ENCODE assay signal across 11 cellular contexts in genomic region chr16:82331397-82331796, GRCh38.
"Had no signal": no experiment of that assay in that cellular context is flagged by ENCODE, and none has a peak within 500 bp of the region (broad histone marks: within the 10 kb centered on the region; RNA-seq: fewer than 3 reads in every experiment).

No MANE protein-coding gene starts in this region.

- H3K27ac Mint-ChIP-seq: activated naive CD4-positive, alpha-beta T cell treated with anti-CD3 and anti-CD28 coated beads, Interleukin-2, amount 10 ng/mL, durations not matched to agents 7 days and 5 days; activated T-helper 2 cell treated with anti-CD3 and anti-CD28 coated beads, Interferon-gamma antibody, Interleukin-2, Interleukin-4, amounts not matched to agents 10 μg/mL and 5 μg/mL and 100 μg/mL, durations not matched to agents 14 hours and 24 hours and 36 hours; naive thymus-derived CD4-positive, alpha-beta T cell had no signal

- H3K4me3 Mint-ChIP-seq: activated naive CD4-positive, alpha-beta T cell treated with anti-CD3 and anti-CD28 coated beads, Interleukin-2, amount 10 ng/mL, durations not matched to agents 7 days and 5 days; naive thymus-derived CD4-positive, alpha-beta T cell had no signal

- H3K9ac ChIP-seq: parathyroid adenoma had no signal

- H3K9me3 Mint-ChIP-seq: activated naive CD4-positive, alpha-beta T cell treated with anti-CD3 and anti-CD28 coated beads, Interleukin-2, amount 10 ng/mL, durations not matched to agents 7 days and 5 days; activated T-helper 2 cell treated with anti-CD3 and anti-CD28 coated beads, Interferon-gamma antibody, Interleukin-2, Interleukin-4, amounts not matched to agents 10 μg/mL and 5 μg/mL and 100 μg/mL, durations not matched to agents 14 hours and 24 hours and 36 hours had no signal

- H3K27ac ChIP-seq: heart left ventricle, parathyroid adenoma, skin epidermis had no signal

- H3K4me1 ChIP-seq: heart left ventricle had no signal

- H3K9me3 ChIP-seq: heart left ventricle had no signal

- H3K79me2 ChIP-seq: parathyroid adenoma had no signal

- H3K36me3 ChIP-seq: heart left ventricle had no signal

- ATAC-seq: activated CD4-positive, CD25-positive, alpha-beta regulatory T cell treated with anti-CD3 and anti-CD28 coated beads, Interleukin-2, amount 50 U/mL, for 24 hours; heart left ventricle; left colon; naive thymus-derived CD4-positive, alpha-beta T cell had no signal

- H3K27me3 ChIP-seq: heart left ventricle had no signal

- H3K4me3 ChIP-seq: heart left ventricle, skin epidermis had no signal

- H3K4me1 Mint-ChIP-seq: activated naive CD4-positive, alpha-beta T cell treated with anti-CD3 and anti-CD28 coated beads, Interleukin-2, amount 10 ng/mL, durations not matched to agents 7 days and 5 days; naive thymus-derived CD4-positive, alpha-beta T cell had no signal

- H2AFZ ChIP-seq: parathyroid adenoma had no signal

- DNase-seq: activated naive CD4-positive, alpha-beta T cell treated with anti-CD3 and anti-CD28 coated beads, Interleukin-2, amount 10 ng/mL, durations not matched to agents 7 days and 5 days; caudate nucleus; cortex of kidney; effector CD8-positive, alpha-beta T cell; heart left ventricle; left colon; naive thymus-derived CD4-positive, alpha-beta T cell had no signal
